Comparison of ENCODE assay signal across 26 cellular contexts in the genomic region with DNA sequence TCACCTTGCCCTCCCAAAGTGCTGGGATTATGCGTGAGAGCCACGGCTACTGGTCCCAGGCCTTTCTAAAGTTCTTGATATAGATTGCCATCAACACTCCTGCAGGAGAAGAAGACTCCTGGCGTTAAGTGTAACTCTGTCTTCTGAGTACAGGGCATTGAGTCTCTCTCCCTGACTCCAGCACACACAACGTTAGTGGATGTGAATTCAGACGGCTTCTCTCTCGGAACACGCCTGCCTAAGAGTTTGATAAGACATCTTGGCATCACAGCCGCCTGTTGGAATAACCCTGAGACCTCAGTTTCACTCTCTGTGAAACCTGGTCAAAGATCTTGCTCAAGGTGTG.
"Had no signal": no experiment of that assay in that cellular context is flagged by ENCODE, and none has a peak within 500 bp of the region (broad histone marks: within the 10 kb centered on the region; RNA-seq: fewer than 3 reads in every experiment).

No MANE protein-coding gene starts in this region.

- H3K4me1 Mint-ChIP-seq: naive B cell; neural crest cell; stimulated activated memory B cell treated with anti-CD40 and anti-IgM and Interleukin-4, amounts not matched to agents 10 μg/mL and 1 μg/mL and 100 μg/mL, for 72 hours had no signal

- ATAC-seq: esophagus mucosa; gastrocnemius medialis; lower lobe of right lung; right cardiac atrium; stimulated activated memory B cell treated with anti-CD40 and anti-IgM and Interleukin-4, amounts not matched to agents 10 μg/mL and 1 μg/mL and 100 μg/mL, for 72 hours had no signal

- H3K4me3 Mint-ChIP-seq: endodermal cell; naive B cell; natural killer cell treated with Interleukin-12 subunit alpha and Interleukin-12 subunit beta and Interleukin-15 and Interleukin-18, amount 100 ng/mL, for 72 hours; neural crest cell; stimulated activated memory B cell treated with anti-CD40 and anti-IgM and Interleukin-4, amounts not matched to agents 10 μg/mL and 1 μg/mL and 100 μg/mL, for 72 hours; stimulated activated naive CD8-positive, alpha-beta T cell treated with anti-CD3 and anti-CD28 coated beads, Interleukin-15, Interleukin-2, amounts not matched to agents 100 ng/mL and 50 ng/mL, for 24 hours had no signal

- H3K27ac Mint-ChIP-seq: endodermal cell; natural killer cell treated with Interleukin-12 subunit alpha and Interleukin-12 subunit beta and Interleukin-15 and Interleukin-18, amount 100 ng/mL, for 72 hours; stimulated activated memory B cell treated with anti-CD40 and anti-IgM and Interleukin-4, amounts not matched to agents 10 μg/mL and 1 μg/mL and 100 μg/mL, for 72 hours; stimulated activated naive CD8-positive, alpha-beta T cell treated with anti-CD3 and anti-CD28 coated beads, Interleukin-15, Interleukin-2, amounts not matched to agents 100 ng/mL and 50 ng/mL, for 24 hours had no signal

- H3K27me3 ChIP-seq: gastrocnemius medialis, neutrophil, sigmoid colon, tibial nerve, upper lobe of left lung had no signal

- H3K36me3 ChIP-seq: gastrocnemius medialis, left ventricle myocardium inferior, lower lobe of right lung, neutrophil, prostate gland, sigmoid colon, spleen, thoracic aorta, tibial nerve, upper lobe of left lung had no signal

- DNase-seq: cerebellar nuclear complex; cortex of kidney; effector CD8-positive, alpha-beta T cell; endodermal cell; foreskin fibroblast; gastrocnemius medialis; head of caudate nucleus; left colon; left ventricle myocardium inferior; lower lobe of right lung; naive B cell; right cardiac atrium; sigmoid colon; spleen; stimulated activated CD4-positive, alpha-beta T cell treated with anti-CD3 and anti-CD28 coated beads, Interleukin-4, amount 100 ng/mL, for 4 hours; upper lobe of left lung had no signal

- H3K4me3 ChIP-seq: gastrocnemius medialis, left ventricle myocardium inferior, lower lobe of right lung, prostate gland, sigmoid colon, spleen, thoracic aorta, tibial nerve, upper lobe of left lung had no signal

- H3K9me3 ChIP-seq: gastrocnemius medialis, left ventricle myocardium inferior, lower lobe of right lung, neutrophil, prostate gland, sigmoid colon, spleen, thoracic aorta, tibial nerve, upper lobe of left lung had no signal

- H3K4me1 ChIP-seq: gastrocnemius medialis, lower lobe of right lung, prostate gland, sigmoid colon, spleen, tibial nerve, upper lobe of left lung had no signal

- H3K36me3 Mint-ChIP-seq: naive B cell; natural killer cell treated with Interleukin-12 subunit alpha and Interleukin-12 subunit beta and Interleukin-15 and Interleukin-18, amount 100 ng/mL, for 72 hours; stimulated activated memory B cell treated with anti-CD40 and anti-IgM and Interleukin-4, amounts not matched to agents 10 μg/mL and 1 μg/mL and 100 μg/mL, for 72 hours had no signal

- H3K27ac ChIP-seq: epithelial cell of prostate, gastrocnemius medialis, left ventricle myocardium inferior, lower lobe of right lung, neutrophil, prostate gland, sigmoid colon, spleen, thoracic aorta, tibial nerve, upper lobe of left lung had no signal

- H3K9me3 Mint-ChIP-seq: endodermal cell; naive B cell; natural killer cell treated with Interleukin-12 subunit alpha and Interleukin-12 subunit beta and Interleukin-15 and Interleukin-18, amount 100 ng/mL, for 72 hours; neural crest cell; stimulated activated memory B cell treated with anti-CD40 and anti-IgM and Interleukin-4, amounts not matched to agents 10 μg/mL and 1 μg/mL and 100 μg/mL, for 72 hours; stimulated activated naive CD8-positive, alpha-beta T cell treated with anti-CD3 and anti-CD28 coated beads, Interleukin-15, Interleukin-2, amounts not matched to agents 100 ng/mL and 50 ng/mL, for 24 hours had no signal
